In genomic region chr1:244645414-244645813, GRCh38 we compare ENCODE assay signal across 8 cellular contexts.
"Had no signal": no experiment of that assay in that cellular context is flagged by ENCODE, and none has a peak within 500 bp of the region (broad histone marks: within the 10 kb centered on the region; RNA-seq: fewer than 3 reads in every experiment).

No MANE protein-coding gene starts in this region.

- H3K4me3 ChIP-seq: GM23248, GM23338, HAP-1 had no signal

- H3K36me3 ChIP-seq: HAP-1 had no signal

- DNase-seq: GM23248, GOT3, H7, H9, HCEC 1CT, HFFc6 had no signal

- H3K27ac ChIP-seq: GM23248 had no signal

- H3K4me1 ChIP-seq: HAP-1 had no signal
